Comparison of ENCODE assay signal across 7 cellular contexts in the genomic region with DNA sequence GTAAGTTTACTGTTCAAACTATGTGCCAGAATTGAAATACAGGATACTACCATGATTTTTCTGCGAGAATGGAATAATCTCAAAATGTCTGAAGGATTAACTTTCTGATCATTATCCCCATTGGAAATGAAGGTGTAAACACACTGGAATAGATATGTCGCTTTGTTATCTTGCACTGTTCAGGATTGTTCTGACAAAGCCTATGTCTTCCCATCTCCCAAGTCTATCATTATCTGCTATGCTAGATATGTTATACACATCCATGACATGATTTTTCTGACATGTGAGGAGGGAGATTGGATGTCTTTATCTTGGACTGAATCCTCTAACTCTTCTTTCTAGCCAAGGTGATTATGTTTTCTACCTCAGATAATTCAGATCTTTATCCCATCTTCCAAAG.
"Had no signal": no experiment of that assay in that cellular context is flagged by ENCODE, and none has a peak within 500 bp of the region (broad histone marks: within the 10 kb centered on the region; RNA-seq: fewer than 3 reads in every experiment).

No MANE protein-coding gene starts in this region.

- DNase-seq: IMR-90, KBM-7, KG1 had no signal

- H3K27ac ChIP-seq: HL-60 had no signal

- H3K4me3 ChIP-seq: K562 had no signal

- FAIRE-seq: HepG2, HTR-8/SVneo, K562 had no signal
